ENCODE assay signal across 9 cellular contexts in the genomic region with DNA sequence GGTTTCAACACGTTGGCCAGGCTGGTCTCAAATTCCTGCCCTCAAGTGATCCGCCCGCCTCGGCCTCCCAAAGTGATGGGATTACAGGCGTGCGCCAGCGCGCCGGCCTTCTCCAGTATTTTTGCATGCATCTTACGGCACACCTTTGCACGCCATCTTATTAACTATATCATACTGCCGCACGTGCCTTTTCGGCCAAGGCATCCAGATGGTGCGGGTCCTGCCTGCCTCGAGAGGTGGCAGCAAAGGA. TPM values are rescaled to one million over a fixed set of nuclear protein-coding genes. Genes with fewer than 3 reads are reported as not detected.
DNase-seq lines count a peak whose midpoint lies in the region; ATAC-seq, FAIRE-seq and TF ChIP-seq lines count a peak whose summit lies in the region.
"Had no signal": no experiment of that assay in that cellular context is flagged by ENCODE, and none has a peak within 500 bp of the region (broad histone marks: within the 10 kb centered on the region; RNA-seq: fewer than 3 reads in every experiment).

No MANE protein-coding gene starts in this region.

- H3K27ac ChIP-seq in iPS-18a (ENCODE audit: low read length) (peak overlapping the region; percentile 64), substantia nigra (ENCODE audit: low read depth, low read length, poor library complexity, severe bottlenecking) (peak overlapping the region; percentile 87)

- DNase-seq in D721Med (ENCODE audit: insufficient read length, low spot score), result no peak
- peak; percentile 90 for DNase-seq in HTR-8/SVneo (ENCODE audit: insufficient read length, low spot score)
- DNase-seq in activated CD8-positive, alpha-beta T cell treated with anti-CD3 and anti-CD28 coated beads, Interleukin-2, amount 10 ng/mL, durations not matched to agents 7 days and 5 days, result no peak
- peak in 1 of 49 donors; percentile 26 for DNase-seq in substantia nigra (lab: John Stamatoyannopoulos, UW)
- DNase-seq in islet precursor cell, result no peak
- no peak for DNase-seq in NCI-H2196 treated with DMSO at 0.1 percent for 48 hours (lab: John Stamatoyannopoulos, UW; ENCODE audit: unreplicated experiment)

- H3K27me3 Mint-ChIP-seq in activated CD8-positive, alpha-beta T cell treated with anti-CD3 and anti-CD28 coated beads, Interleukin-2, amount 10 ng/mL, durations not matched to agents 7 days and 5 days (ENCODE audit: low read depth), result no peaks in the 10 kb centered on the region

- peaks cover 18% of the 10 kb centered on the region for H3K36me3 Mint-ChIP-seq in activated CD8-positive, alpha-beta T cell treated with anti-CD3 and anti-CD28 coated beads, Interleukin-2, amount 10 ng/mL, durations not matched to agents 7 days and 5 days (ENCODE audit: low read depth)

- FAIRE-seq in D721Med (lab: Jason Lieb, UNC) (no peak), HTR-8/SVneo (lab: Jason Lieb, UNC) (peak; percentile 81)
- FAIRE-seq: TTC549 had no signal

- peak; percentile 33 for TF ChIP-seq CTCF in D721Med (IDR thresholded peaks at IDR 0.05; ENCODE audit: insufficient read depth, missing control alignments)

- no peaks in the 10 kb centered on the region for H3K9me3 ChIP-seq in iPS-18a (ENCODE audit: control insufficient read depth, low read depth, low read length)

- H3K27ac Mint-ChIP-seq in activated CD8-positive, alpha-beta T cell treated with anti-CD3 and anti-CD28 coated beads, Interleukin-2, amount 10 ng/mL, durations not matched to agents 7 days and 5 days, result peak overlapping the region; percentile 90

- H3K4me1 Mint-ChIP-seq in activated CD8-positive, alpha-beta T cell treated with anti-CD3 and anti-CD28 coated beads, Interleukin-2, amount 10 ng/mL, durations not matched to agents 7 days and 5 days (ENCODE audit: low read depth), result peaks cover 24% of the 10 kb centered on the region

- H3K4me3 ChIP-seq in iPS-18a (ENCODE audit: low read length), result peak overlapping the region; percentile 71

- H3K4me1 ChIP-seq in iPS-18a (ENCODE audit: control insufficient read depth, low read depth, low read length), result peaks cover 2% of the 10 kb centered on the region

- POLR2A ChIA-PET in activated CD8-positive, alpha-beta T cell treated with anti-CD3 and anti-CD28 coated beads, Interleukin-2, amount 10 ng/mL, durations not matched to agents 7 days and 5 days (lab: Charles Lee), result interaction anchor here (1.5 to 3.6 kb wide), 3 partner anchors 13 to 386 kb away, joined by 5 to 31 read pairs (median 20); a partner anchor contains a TSS

- CTCF ChIA-PET in activated CD8-positive, alpha-beta T cell treated with anti-CD3 and anti-CD28 coated beads, Interleukin-2, amount 10 ng/mL, durations not matched to agents 7 days and 5 days (lab: Charles Lee), result interaction anchor here (1.6 to 4.8 kb wide), 7 partner anchors 11 to 167 kb away, joined by 6 to 22 read pairs (median 12); a partner anchor contains a TSS

- peaks cover 12% of the 10 kb centered on the region for H3K36me3 ChIP-seq in iPS-18a (ENCODE audit: control insufficient read depth, low read depth, low read length)

- no peak for ATAC-seq in activated CD8-positive, alpha-beta T cell treated with anti-CD3 and anti-CD28 coated beads, Interleukin-2, amount 10 ng/mL, durations not matched to agents 7 days and 5 days
- no peak for ATAC-seq in HG03378 (IDR thresholded peaks at IDR 0.05; ENCODE audit: unreplicated experiment)

- H3K9me3 Mint-ChIP-seq in activated CD8-positive, alpha-beta T cell treated with anti-CD3 and anti-CD28 coated beads, Interleukin-2, amount 10 ng/mL, durations not matched to agents 7 days and 5 days (ENCODE audit: insufficient read depth), result no peaks in the 10 kb centered on the region

- peak overlapping the region; percentile 85 for H3K4me3 Mint-ChIP-seq in activated CD8-positive, alpha-beta T cell treated with anti-CD3 and anti-CD28 coated beads, Interleukin-2, amount 10 ng/mL, durations not matched to agents 7 days and 5 days

- no peaks in the 10 kb centered on the region for H3K27me3 ChIP-seq in iPS-18a (ENCODE audit: control insufficient read depth, insufficient read depth, low read length)

- H3K9ac ChIP-seq in iPS-18a (ENCODE audit: low read length), result peak overlapping the region; percentile 97

RNA-seq across cellular contexts. Expression of a gene that starts 0.8 kb away (rescaled TPM):
- total RNA-seq in activated CD8-positive, alpha-beta T cell treated with anti-CD3 and anti-CD28 coated beads, Interleukin-2, amount 10 ng/mL, durations not matched to agents 7 days and 5 days, result 10 to 100 TPM; 36.7 to 38.5 TPM

RNA-seq across cellular contexts. Expression of a gene that starts 14.5 kb away (rescaled TPM):
- 100 to 1,000 TPM; 101 to 103 TPM for total RNA-seq in activated CD8-positive, alpha-beta T cell treated with anti-CD3 and anti-CD28 coated beads, Interleukin-2, amount 10 ng/mL, durations not matched to agents 7 days and 5 days

RNA-seq across cellular contexts. Expression of a gene that starts 33.4 kb away (rescaled TPM):
- 10 to 100 TPM; 26.3 to 28.0 TPM for total RNA-seq in activated CD8-positive, alpha-beta T cell treated with anti-CD3 and anti-CD28 coated beads, Interleukin-2, amount 10 ng/mL, durations not matched to agents 7 days and 5 days
